Comparison of ENCODE assay signal across 4 cellular contexts in genomic region chr3:50466177-50466576, GRCh38.
TF ChIP-seq lines count a peak whose summit lies in the region.

No MANE protein-coding gene starts in this region.

TF ChIP-seq in SK-N-SH treated with all-trans-retinoic acid at 6 μM for 48 hours, 23 proteins besides CTCF, POLR2A, EP300 and RAD21:
- TF ChIP-seq ZFP30 (CRISPR knock-in tag; IDR thresholded peaks at IDR 0.05) (no peak), ZC3H10 (CRISPR knock-in tag; IDR thresholded peaks at IDR 0.05) (no peak), RARB (CRISPR knock-in tag; IDR thresholded peaks at IDR 0.05) (no peak), ZNF8 (CRISPR knock-in tag; IDR thresholded peaks at IDR 0.05) (no peak), OSR1 (CRISPR knock-in tag; IDR thresholded peaks at IDR 0.05) (no peak), ZNF565 (CRISPR knock-in tag; conservative IDR thresholded peaks at IDR 0.05; ENCODE audit: low read depth) (no peak), SNAI2 (CRISPR knock-in tag; IDR thresholded peaks at IDR 0.05) (no peak), PATZ1 (CRISPR knock-in tag; IDR thresholded peaks at IDR 0.05; ENCODE audit: borderline replicate concordance) (no peak)
TF ChIP-seq in SK-N-SH treated with all-trans-retinoic acid at 6 μM for 48 hours: peak in this region for 0.

TF ChIP-seq in SK-N-SH, 30 proteins besides CTCF, POLR2A, EP300 and RAD21:
- TF ChIP-seq RFX5 (IDR thresholded peaks at IDR 0.05; ENCODE audit: low read length) (no peak), MXI1 (IDR thresholded peaks at IDR 0.05; ENCODE audit: low read depth, low read length) (no peak), POLR2AphosphoS5 (IDR thresholded peaks at IDR 0.05; ENCODE audit: low read depth, low read length) (no peak), GABPA (IDR thresholded peaks at IDR 0.05; ENCODE audit: low read depth) (no peak), USF2 (IDR thresholded peaks at IDR 0.05; ENCODE audit: borderline replicate concordance, low read depth, low read length) (no peak), FOXM1 (IDR thresholded peaks at IDR 0.05; ENCODE audit: low read depth) (no peak), TAF1 (IDR thresholded peaks at IDR 0.05; ENCODE audit: borderline replicate concordance, low read depth, low read length) (no peak), TEAD4 (IDR thresholded peaks at IDR 0.05; ENCODE audit: borderline replicate concordance, insufficient read depth) (no peak)

TF ChIP-seq in HCT116, 20 proteins besides CTCF, POLR2A, EP300 and RAD21:
- TF ChIP-seq POLR2AphosphoS5 (IDR thresholded peaks at IDR 0.05; ENCODE audit: low read depth, low read length) (no peak), ELF1 (IDR thresholded peaks at IDR 0.05; ENCODE audit: borderline replicate concordance, low read depth) (no peak), JUND (IDR thresholded peaks at IDR 0.05) (no peak), EZH2phosphoT487 (IDR thresholded peaks at IDR 0.05; ENCODE audit: borderline replicate concordance) (no peak), EZH2 (IDR thresholded peaks at IDR 0.05) (no peak), FOSL1 (IDR thresholded peaks at IDR 0.05; ENCODE audit: low read depth) (no peak), ZFX (IDR thresholded peaks at IDR 0.05) (no peak), CBX3 (IDR thresholded peaks at IDR 0.05; ENCODE audit: low read depth) (no peak), EGR1 (IDR thresholded peaks at IDR 0.05; ENCODE audit: low read depth) (no peak), CEBPB (IDR thresholded peaks at IDR 0.05; ENCODE audit: low read depth) (no peak)
TF ChIP-seq in HCT116: peak in this region for 0.

TF ChIP-seq in GM12878, 131 proteins besides CTCF, POLR2A, EP300 and RAD21:
- no peak for TF ChIP-seq HSF1 (IDR thresholded peaks at IDR 0.05; ENCODE audit: low read depth, low read length)
